In genomic region chr1:11981378-11982009, GRCh38 we compare ENCODE assay signal across 11 cellular contexts. TPM values are rescaled to one million over a fixed set of nuclear protein-coding genes. Genes with fewer than 3 reads are reported as not detected.
DNase-seq lines count a peak whose midpoint lies in the region; ATAC-seq, FAIRE-seq and TF ChIP-seq lines count a peak whose summit lies in the region.
"Had no signal": no experiment of that assay in that cellular context is flagged by ENCODE, and none has a peak within 500 bp of the region (broad histone marks: within the 10 kb centered on the region; RNA-seq: fewer than 3 reads in every experiment).

No MANE protein-coding gene starts in this region.

- H3K36me3 ChIP-seq in HepG2 (replicated peaks in 1 of 2; ENCODE audit: control insufficient read depth in 1 of 2, insufficient read depth in 2 of 2, low read length in 2 of 2) (peaks cover 17 to 29% of the 10 kb centered on the region in 2 experiments; a peak in 4 of 5 replicates), right lobe of liver (peaks cover 0 to 26% (median 2%) of the 10 kb centered on the region in 4 donors), keratinocyte (ENCODE audit: control insufficient read depth in 2 of 2, extremely low read depth in 1 of 2, insufficient read depth in 2 of 2, low read length in 2 of 2) (peaks cover 27 to 38% of the 10 kb centered on the region in 2 experiments), vagina (peaks cover 0 to 31% of the 10 kb centered on the region in 2 donors), left lung (peaks cover 0 to 44% of the 10 kb centered on the region in 2 donors)

- POLR2A ChIA-PET in HepG2 (lab: Yijun Ruan, JAX), result interaction anchor here (1.0 to 3.8 kb wide), 6 partner anchors 10 to 175 kb away, joined by 3 to 107 read pairs (median 17); partner anchors contain the start of genes CLCN6, KIAA2013, MIIP and MTHFR

- H3K36me3 Mint-ChIP-seq in activated naive CD8-positive, alpha-beta T cell, result peaks cover 3% of the 10 kb centered on the region

- H3K27ac Mint-ChIP-seq in activated naive CD8-positive, alpha-beta T cell, result peak overlapping the region; percentile 86

- in situ Hi-C loops in HepG2 (cut with HindIII; ENCODE audit: extremely low pct_ligation_motif_present, low pct_unique_long_range_greater_than_20kb), result no loop called here

- TF ChIP-seq POLR2A in HepG2 (IDR thresholded peaks at IDR 0.05; ENCODE audit: insufficient read depth in 1 of 2, low read depth in 2 of 2, low read length in 2 of 2) (no peak), right lobe of liver (IDR thresholded peaks at IDR 0.05) (no peak), vagina (IDR thresholded peaks at IDR 0.05) (no peak)

- H3K27me3 ChIP-seq in HepG2 (ENCODE audit: control insufficient read depth in 1 of 2, insufficient read depth in 2 of 2, low read length in 2 of 2) (peaks cover 0 to 3% of the 10 kb centered on the region in 2 experiments; a peak in 1 of 5 replicates), right lobe of liver (no peaks in the 10 kb centered on the region), keratinocyte (ENCODE audit: control insufficient read depth, extremely low read depth, insufficient read depth, low read length) (no peaks in the 10 kb centered on the region), vagina (no peaks in the 10 kb centered on the region), left lung (no peaks in the 10 kb centered on the region)

- H3K4me1 ChIP-seq in HepG2 (ENCODE audit: insufficient read depth, low read length), result peaks cover 71% of the 10 kb centered on the region
- H3K4me1 ChIP-seq in right lobe of liver, result peaks cover 0 to 40% (median 16%) of the 10 kb centered on the region in 4 donors
- H3K4me1 ChIP-seq in keratinocyte (ENCODE audit: control insufficient read depth, extremely low read depth, insufficient read depth, low read length), result peaks cover 39% of the 10 kb centered on the region
- H3K4me1 ChIP-seq in vagina, result peaks cover 54% of the 10 kb centered on the region
- H3K4me1 ChIP-seq in left lung, result peaks cover 14 to 80% of the 10 kb centered on the region in 2 donors

- BruUV-seq in HepG2 (replicated peaks; lab: Mats Ljungman, UMichigan), result no TSS peak

- WGBS in HepG2 (ENCODE audit: low lambda C conversion rate), result 85% methylated on average over 13 of the region's 13 CpGs
- 76% methylated on average over 9 of the region's 13 CpGs for WGBS in right lobe of liver (ENCODE audit: insufficient coverage, low coverage, low lambda C conversion rate, missing lambda C conversion rate)

- TF ChIP-seq EP300 in HepG2 (IDR thresholded peaks at IDR 0.05; ENCODE audit: low read depth in 2 of 2, low read length in 2 of 2), result no peak
- TF ChIP-seq EP300 in HepG2 (CRISPR knock-in tag; IDR thresholded peaks at IDR 0.05; ENCODE audit: borderline replicate concordance), result no peak

- intact Hi-C loops in HepG2 (cut with micrococcal nuclease; ENCODE audit: unreplicated experiment), result no loop called here
- intact Hi-C loops in right lobe of liver (cut with DNase I), result no loop called here
- intact Hi-C loops in vagina (cut with DNase I), result no loop called here
- intact Hi-C loops in left lung (cut with DNase I), result no loop called here

- H3K79me2 ChIP-seq in HepG2 (ENCODE audit: insufficient read depth, low read length), result peaks cover 57% of the 10 kb centered on the region
- peaks cover 52% of the 10 kb centered on the region for H3K79me2 ChIP-seq in keratinocyte (ENCODE audit: control insufficient read depth, insufficient read depth, low read length)

- CTCF ChIA-PET in HepG2 (lab: Yijun Ruan, JAX; ENCODE audit: low intra/inter-chr PET ratio, low total read pairs), result no interaction called here

- H2AFZ ChIP-seq in HepG2 (ENCODE audit: low read length), result no peak overlapping the region
- H2AFZ ChIP-seq in keratinocyte (ENCODE audit: control insufficient read depth, low read length), result no peak overlapping the region

- peak overlapping the region; percentile 93; the same call in 1 of the 2 replicates for H3K9ac ChIP-seq in HepG2 (ENCODE audit: insufficient read depth, low read depth, low read length)
- H3K9ac ChIP-seq in keratinocyte (ENCODE audit: control insufficient read depth, extremely low read depth, insufficient read depth, low read length), result peak overlapping the region; percentile 96

- H3K4me2 ChIP-seq in HepG2 (ENCODE audit: low read depth, low read length) (peak overlapping the region; percentile 93), keratinocyte (ENCODE audit: control insufficient read depth, extremely low read depth, insufficient read depth, low read depth, low read length) (peak overlapping the region; percentile 72)

- peaks cover 5% of the 10 kb centered on the region for H3K9me1 ChIP-seq in keratinocyte (ENCODE audit: control insufficient read depth, extremely low read depth, insufficient read depth, low read length)

- no peak for DNase-seq in HepG2 (ENCODE audit: low spot score)
- DNase-seq in right lobe of liver, result no peak
- peak; percentile 93 for DNase-seq in keratinocyte (ENCODE audit: low read depth, low spot score)
- DNase-seq in vagina (ENCODE audit: extremely low spot score in 2 of 2), result no peak
- no peak for DNase-seq in left lung
- no peak for DNase-seq in NCI-H446 (lab: John Stamatoyannopoulos, UW)
- DNase-seq: NCI-H187 treated with DMSO at 0.1 percent for 48 hours had no signal

- H3K9me3 ChIP-seq in HepG2 (ENCODE audit: low read length) (no peaks in the 10 kb centered on the region), right lobe of liver (no peaks in the 10 kb centered on the region), keratinocyte (ENCODE audit: control insufficient read depth, low read depth, low read length) (no peaks in the 10 kb centered on the region), vagina (no peaks in the 10 kb centered on the region), left lung (no peaks in the 10 kb centered on the region)

- ATAC-seq in HepG2 (no peak), right lobe of liver (no peak), left lung (no peak), HG02852 (IDR thresholded peaks at IDR 0.05; ENCODE audit: unreplicated experiment) (no peak)

- H3K4me3 ChIP-seq in HepG2 (replicated peaks in 1 of 3; ENCODE audit: insufficient read depth in 1 of 3, low read depth in 2 of 3, low read length in 3 of 3) (peak overlapping the region; percentile 91 to 98 (median 97); a peak in 5 of 6 replicates), right lobe of liver (peak overlapping the region in 1 of 3 donors; percentile 88), keratinocyte (ENCODE audit: control insufficient read depth in 2 of 3, extremely low read depth in 1 of 3, insufficient read depth in 2 of 3, low read depth in 1 of 3, low read length in 3 of 3) (peak overlapping the region; percentile 83 to 92 (median 91)), vagina (peak overlapping the region; percentile 90 to 96), left lung (peak overlapping the region in 1 of 2 donors; percentile 92)

- H3K9me3 Mint-ChIP-seq in activated naive CD8-positive, alpha-beta T cell (ENCODE audit: low read depth), result no peaks in the 10 kb centered on the region

- TF ChIP-seq CTCF in HepG2 (CRISPR knock-in tag; IDR thresholded peaks at IDR 0.05), result no peak
- TF ChIP-seq CTCF in right lobe of liver (IDR thresholded peaks at IDR 0.05), result no peak
- TF ChIP-seq CTCF in keratinocyte (optimal IDR thresholded peaks at IDR 0.05 in 1 of 3, IDR thresholded peaks at IDR 0.05 in 1 of 3, conservative IDR thresholded peaks at IDR 0.05 in 1 of 3; ENCODE audit: extremely low read depth in 1 of 3, insufficient read depth in 2 of 3, low read length in 3 of 3), result no peak
- no peak for TF ChIP-seq CTCF in vagina (IDR thresholded peaks at IDR 0.05)
- TF ChIP-seq CTCF in left lung (IDR thresholded peaks at IDR 0.05), result no peak

- H3K27ac ChIP-seq in HepG2 (ENCODE audit: extremely low read length, insufficient read depth, low read length) (no peak overlapping the region), right lobe of liver (peak overlapping the region in 1 of 3 donors; percentile 98), keratinocyte (ENCODE audit: control insufficient read depth, insufficient read depth, low read length) (peak overlapping the region; percentile 91), vagina (peak overlapping the region; percentile 96), left lung (no peak overlapping the region)

- dilution Hi-C loops in keratinocyte (cut with MboI; ENCODE audit: extremely low pct_ligation_motif_present, low sequenced_read_pairs), result no loop called here

- FAIRE-seq in HepG2 (lab: Jason Lieb, UNC) (no peak), keratinocyte (lab: Jason Lieb, UNC) (peak; percentile 93)
- FAIRE-seq: G401.6, islet of Langerhans had no signal

- H3K4me1 Mint-ChIP-seq in activated naive CD8-positive, alpha-beta T cell (ENCODE audit: low read depth), result peaks cover 46% of the 10 kb centered on the region

- no peaks in the 10 kb centered on the region; the same call in 1 of the 2 replicates for H4K20me1 ChIP-seq in HepG2 (ENCODE audit: insufficient read depth, low read length)
- H4K20me1 ChIP-seq in keratinocyte (ENCODE audit: control insufficient read depth, extremely low read depth, insufficient read depth, low read length), result peaks cover 17% of the 10 kb centered on the region

- H3K27me3 Mint-ChIP-seq in activated naive CD8-positive, alpha-beta T cell, result no peaks in the 10 kb centered on the region

- no peak for TF ChIP-seq RAD21 in HepG2 (CRISPR knock-in tag; IDR thresholded peaks at IDR 0.05)

- peak overlapping the region; percentile 96 for H3K4me3 Mint-ChIP-seq in activated naive CD8-positive, alpha-beta T cell

RNA-seq across cellular contexts. Expression of gene MFN2, which starts 1.2 kb away (rescaled TPM):
- total RNA-seq in HepG2 (2016; rRNA removed; fragmentation: Illumina TruSeq; extraction: Trizol) (60.9 and 76.3 TPM in 2 replicates), right lobe of liver (10 to 100 TPM; 46.2 to 64.0 (median 61.7) TPM), vagina (61.6 TPM), left lung (10 to 100 TPM; 75.4 to 82.0 TPM)
- 7.7 and 8.0 TPM in 2 replicates for total RNA-seq in HepG2 (2016; cell fraction: cytosol; rRNA removed; fragmentation: Illumina TruSeq; extraction: Trizol; ENCODE audit: low read depth)
- total RNA-seq in HepG2 (2016; cell fraction: insoluble cytoplasmic fraction; rRNA removed; fragmentation: Illumina TruSeq; extraction: Trizol), result 61.5 and 70.2 TPM in 2 replicates
- total RNA-seq in HepG2 (2016; cell fraction: membrane; rRNA removed; fragmentation: Illumina TruSeq; extraction: Trizol), result 31.8 and 32.8 TPM in 2 replicates
- total RNA-seq in HepG2 (2016; cell fraction: nucleus; rRNA removed; fragmentation: Illumina TruSeq; extraction: Trizol), result 38.7 and 39.7 TPM in 2 replicates
- polyA plus RNA-seq in HepG2 (2011; rRNA removed) (38.7 and 41.0 TPM in 2 replicates), keratinocyte (85.4 to 102 TPM (median 94.3 TPM) in 3 replicates)
- polyA plus RNA-seq in HepG2 (2011; cell fraction: cytosol; rRNA removed), result 31.7 and 32.9 TPM in 2 replicates
- 49.1 and 52.9 TPM in 2 replicates for polyA plus RNA-seq in HepG2 (2011; cell fraction: nucleus; rRNA removed)
- polyA plus RNA-seq in HepG2 (2012), result 42.4 and 55.4 TPM in 2 replicates
- polyA plus RNA-seq in HepG2 (2016; cell fraction: cytosol; fragmentation: Illumina TruSeq; extraction: Trizol; ENCODE audit: low read depth), result 4.0 and 4.2 TPM in 2 replicates
- 52.2 and 60.5 TPM in 2 replicates for polyA plus RNA-seq in HepG2 (2016; cell fraction: insoluble cytoplasmic fraction; fragmentation: Illumina TruSeq; extraction: Trizol; ENCODE audit: low read depth)
- 14.0 and 14.3 TPM in 2 replicates for polyA plus RNA-seq in HepG2 (2016; cell fraction: membrane; fragmentation: Illumina TruSeq; extraction: Trizol; ENCODE audit: low read depth)
- 45.1 and 48.2 TPM in 2 replicates for polyA plus RNA-seq in HepG2 (2016; cell fraction: nucleus; fragmentation: Illumina TruSeq; extraction: Trizol; ENCODE audit: insufficient read depth, low read depth)
- polyA minus RNA-seq in HepG2 (2011; rRNA and poly(A)+ RNA removed; ENCODE audit: low replicate concordance), result 83.9 and 88.4 TPM in 2 replicates
- 26.6 and 33.4 TPM in 2 replicates for polyA minus RNA-seq in HepG2 (2011; cell fraction: cytosol; rRNA and poly(A)+ RNA removed)
- polyA minus RNA-seq in HepG2 (2011; cell fraction: nucleus; rRNA and poly(A)+ RNA removed), result 22.5 and 40.8 TPM in 2 replicates
- 44.3 TPM for polyA plus RNA-seq in keratinocyte (2011; ENCODE audit: low read depth)
- polyA plus RNA-seq in keratinocyte (2011; cell fraction: cytosol; rRNA removed), result 69.6 and 77.6 TPM in 2 replicates
- 125 and 133 TPM in 2 replicates for polyA plus RNA-seq in keratinocyte (2011; cell fraction: nucleus; rRNA removed)
- 60.7 and 121 TPM in 2 replicates for polyA plus RNA-seq in keratinocyte (2012; ENCODE audit: low replicate concordance)
- 118 to 135 TPM (median 122 TPM) in 3 replicates for polyA minus RNA-seq in keratinocyte
- 69.6 TPM for polyA minus RNA-seq in keratinocyte (2011; cell fraction: cytosol; rRNA and poly(A)+ RNA removed)
- 60.4 and 91.8 TPM in 2 replicates for polyA minus RNA-seq in keratinocyte (2011; cell fraction: nucleus; rRNA and poly(A)+ RNA removed)

RNA-seq across cellular contexts. Expression of gene MIIP, which starts 37.8 kb away (rescaled TPM):
- total RNA-seq in HepG2 (2016; rRNA removed; fragmentation: Illumina TruSeq; extraction: Trizol), result 23.6 and 35.2 TPM in 2 replicates
- 52.3 and 57.6 TPM in 2 replicates for total RNA-seq in HepG2 (2016; cell fraction: cytosol; rRNA removed; fragmentation: Illumina TruSeq; extraction: Trizol; ENCODE audit: low read depth)
- 21.8 and 38.2 TPM in 2 replicates for total RNA-seq in HepG2 (2016; cell fraction: insoluble cytoplasmic fraction; rRNA removed; fragmentation: Illumina TruSeq; extraction: Trizol)
- total RNA-seq in HepG2 (2016; cell fraction: membrane; rRNA removed; fragmentation: Illumina TruSeq; extraction: Trizol), result 42.3 and 49.9 TPM in 2 replicates
- 27.2 and 31.9 TPM in 2 replicates for total RNA-seq in HepG2 (2016; cell fraction: nucleus; rRNA removed; fragmentation: Illumina TruSeq; extraction: Trizol)
- 23.0 and 31.1 TPM in 2 replicates for polyA plus RNA-seq in HepG2 (2011; rRNA removed)
- 11.2 and 20.9 TPM in 2 replicates for polyA plus RNA-seq in HepG2 (2011; cell fraction: cytosol; rRNA removed)
- polyA plus RNA-seq in HepG2 (2011; cell fraction: nucleus; rRNA removed), result 166 and 217 TPM in 2 replicates
- polyA plus RNA-seq in HepG2 (2012), result 9.1 and 20.3 TPM in 2 replicates
- polyA plus RNA-seq in HepG2 (2016; cell fraction: cytosol; fragmentation: Illumina TruSeq; extraction: Trizol; ENCODE audit: low read depth), result 34.0 and 38.2 TPM in 2 replicates
- polyA plus RNA-seq in HepG2 (2016; cell fraction: insoluble cytoplasmic fraction; fragmentation: Illumina TruSeq; extraction: Trizol; ENCODE audit: low read depth), result 17.3 and 17.8 TPM in 2 replicates
- 27.7 and 34.3 TPM in 2 replicates for polyA plus RNA-seq in HepG2 (2016; cell fraction: membrane; fragmentation: Illumina TruSeq; extraction: Trizol; ENCODE audit: low read depth)
- polyA plus RNA-seq in HepG2 (2016; cell fraction: nucleus; fragmentation: Illumina TruSeq; extraction: Trizol; ENCODE audit: insufficient read depth, low read depth), result 63.8 and 70.7 TPM in 2 replicates
- 17.1 and 28.4 TPM in 2 replicates for polyA minus RNA-seq in HepG2 (2011; rRNA and poly(A)+ RNA removed; ENCODE audit: low replicate concordance)
- polyA minus RNA-seq in HepG2 (2011; cell fraction: cytosol; rRNA and poly(A)+ RNA removed), result 6.1 and 8.6 TPM in 2 replicates
- 11.1 and 14.7 TPM in 2 replicates for polyA minus RNA-seq in HepG2 (2011; cell fraction: nucleus; rRNA and poly(A)+ RNA removed)
- total RNA-seq in right lobe of liver, result 10 to 100 TPM in 5 of 6 experiments, 1 to 10 TPM in 1; 7.6 to 19.7 (median 12.1) TPM
- 14.3 to 30.6 TPM (median 18.2 TPM) in 3 replicates for polyA plus RNA-seq in keratinocyte
- 7.8 TPM for polyA plus RNA-seq in keratinocyte (2011; ENCODE audit: low read depth)
- 12.1 and 26.0 TPM in 2 replicates for polyA plus RNA-seq in keratinocyte (2011; cell fraction: cytosol; rRNA removed)
- polyA plus RNA-seq in keratinocyte (2011; cell fraction: nucleus; rRNA removed), result 62.3 and 86.3 TPM in 2 replicates
- 24.6 and 25.7 TPM in 2 replicates for polyA plus RNA-seq in keratinocyte (2012; ENCODE audit: low replicate concordance)
- polyA minus RNA-seq in keratinocyte, result 9.2 to 23.0 TPM (median 13.7 TPM) in 3 replicates
- 28.6 TPM for polyA minus RNA-seq in keratinocyte (2011; cell fraction: cytosol; rRNA and poly(A)+ RNA removed)
- polyA minus RNA-seq in keratinocyte (2011; cell fraction: nucleus; rRNA and poly(A)+ RNA removed), result 12.9 and 15.0 TPM in 2 replicates
- 34.6 TPM for total RNA-seq in vagina
- 10 to 100 TPM; 26.8 to 42.3 TPM for total RNA-seq in left lung

RNA-seq across cellular contexts. Expression of gene PLOD1, which starts 47.0 kb away (rescaled TPM):
- total RNA-seq in HepG2 (2016; rRNA removed; fragmentation: Illumina TruSeq; extraction: Trizol), result 31.0 and 70.1 TPM in 2 replicates
- 8.1 and 9.3 TPM in 2 replicates for total RNA-seq in HepG2 (2016; cell fraction: cytosol; rRNA removed; fragmentation: Illumina TruSeq; extraction: Trizol; ENCODE audit: low read depth)
- total RNA-seq in HepG2 (2016; cell fraction: insoluble cytoplasmic fraction; rRNA removed; fragmentation: Illumina TruSeq; extraction: Trizol), result 23.8 and 71.6 TPM in 2 replicates
- 22.0 and 25.0 TPM in 2 replicates for total RNA-seq in HepG2 (2016; cell fraction: membrane; rRNA removed; fragmentation: Illumina TruSeq; extraction: Trizol)
- total RNA-seq in HepG2 (2016; cell fraction: nucleus; rRNA removed; fragmentation: Illumina TruSeq; extraction: Trizol), result 69.1 and 83.4 TPM in 2 replicates
- 318 and 361 TPM in 2 replicates for polyA plus RNA-seq in HepG2 (2011; rRNA removed)
- 268 and 334 TPM in 2 replicates for polyA plus RNA-seq in HepG2 (2011; cell fraction: cytosol; rRNA removed)
- 289 and 340 TPM in 2 replicates for polyA plus RNA-seq in HepG2 (2011; cell fraction: nucleus; rRNA removed)
- polyA plus RNA-seq in HepG2 (2012), result 213 and 215 TPM in 2 replicates
- 10.1 and 11.2 TPM in 2 replicates for polyA plus RNA-seq in HepG2 (2016; cell fraction: cytosol; fragmentation: Illumina TruSeq; extraction: Trizol; ENCODE audit: low read depth)
- polyA plus RNA-seq in HepG2 (2016; cell fraction: insoluble cytoplasmic fraction; fragmentation: Illumina TruSeq; extraction: Trizol; ENCODE audit: low read depth), result 27.4 and 35.7 TPM in 2 replicates
- 15.6 and 19.4 TPM in 2 replicates for polyA plus RNA-seq in HepG2 (2016; cell fraction: membrane; fragmentation: Illumina TruSeq; extraction: Trizol; ENCODE audit: low read depth)
- 135 and 151 TPM in 2 replicates for polyA plus RNA-seq in HepG2 (2016; cell fraction: nucleus; fragmentation: Illumina TruSeq; extraction: Trizol; ENCODE audit: insufficient read depth, low read depth)
- polyA minus RNA-seq in HepG2 (2011; rRNA and poly(A)+ RNA removed; ENCODE audit: low replicate concordance), result 131 and 463 TPM in 2 replicates
- polyA minus RNA-seq in HepG2 (2011; cell fraction: cytosol; rRNA and poly(A)+ RNA removed), result 175 and 181 TPM in 2 replicates
- polyA minus RNA-seq in HepG2 (2011; cell fraction: nucleus; rRNA and poly(A)+ RNA removed), result 85.1 and 85.4 TPM in 2 replicates
- total RNA-seq in right lobe of liver, result 100 to 1,000 TPM in 2 of 6 experiments, 10 to 100 TPM in 4; 70.2 to 119 (median 93.8) TPM
- 63.6 to 91.9 TPM (median 88.4 TPM) in 3 replicates for polyA plus RNA-seq in keratinocyte
- polyA plus RNA-seq in keratinocyte (2011; ENCODE audit: low read depth), result 10.6 TPM
- 32.3 and 52.5 TPM in 2 replicates for polyA plus RNA-seq in keratinocyte (2011; cell fraction: cytosol; rRNA removed)
- 112 and 138 TPM in 2 replicates for polyA plus RNA-seq in keratinocyte (2011; cell fraction: nucleus; rRNA removed)
- 17.2 and 88.4 TPM in 2 replicates for polyA plus RNA-seq in keratinocyte (2012; ENCODE audit: low replicate concordance)
- polyA minus RNA-seq in keratinocyte, result 77.4 to 137 TPM (median 96.6 TPM) in 3 replicates
- 110 TPM for polyA minus RNA-seq in keratinocyte (2011; cell fraction: cytosol; rRNA and poly(A)+ RNA removed)
- 192 and 207 TPM in 2 replicates for polyA minus RNA-seq in keratinocyte (2011; cell fraction: nucleus; rRNA and poly(A)+ RNA removed)
- total RNA-seq in vagina, result 42.2 TPM
- total RNA-seq in left lung, result 100 to 1,000 TPM; 114 to 159 TPM

RNA-seq across cellular contexts. Expression of gene KIAA2013, which starts 55.3 kb away (rescaled TPM):
- total RNA-seq in HepG2 (2016; rRNA removed; fragmentation: Illumina TruSeq; extraction: Trizol) (47.7 and 76.0 TPM in 2 replicates), right lobe of liver (10 to 100 TPM; 33.5 to 75.1 (median 43.0) TPM), vagina (51.1 TPM), left lung (10 to 100 TPM; 42.9 to 43.3 TPM)
- 39.0 and 40.3 TPM in 2 replicates for total RNA-seq in HepG2 (2016; cell fraction: cytosol; rRNA removed; fragmentation: Illumina TruSeq; extraction: Trizol; ENCODE audit: low read depth)
- 45.3 and 75.8 TPM in 2 replicates for total RNA-seq in HepG2 (2016; cell fraction: insoluble cytoplasmic fraction; rRNA removed; fragmentation: Illumina TruSeq; extraction: Trizol)
- 84.9 and 91.5 TPM in 2 replicates for total RNA-seq in HepG2 (2016; cell fraction: membrane; rRNA removed; fragmentation: Illumina TruSeq; extraction: Trizol)
- 48.8 and 56.1 TPM in 2 replicates for total RNA-seq in HepG2 (2016; cell fraction: nucleus; rRNA removed; fragmentation: Illumina TruSeq; extraction: Trizol)
- polyA plus RNA-seq in HepG2 (2011; rRNA removed) (141 and 163 TPM in 2 replicates), keratinocyte (26.7 to 51.9 TPM (median 31.1 TPM) in 3 replicates)
- 151 and 283 TPM in 2 replicates for polyA plus RNA-seq in HepG2 (2011; cell fraction: cytosol; rRNA removed)
- 137 and 147 TPM in 2 replicates for polyA plus RNA-seq in HepG2 (2011; cell fraction: nucleus; rRNA removed)
- 61.9 and 67.1 TPM in 2 replicates for polyA plus RNA-seq in HepG2 (2012)
- 45.1 and 45.9 TPM in 2 replicates for polyA plus RNA-seq in HepG2 (2016; cell fraction: cytosol; fragmentation: Illumina TruSeq; extraction: Trizol; ENCODE audit: low read depth)
- polyA plus RNA-seq in HepG2 (2016; cell fraction: insoluble cytoplasmic fraction; fragmentation: Illumina TruSeq; extraction: Trizol; ENCODE audit: low read depth), result 53.5 and 55.6 TPM in 2 replicates
- 73.8 and 79.8 TPM in 2 replicates for polyA plus RNA-seq in HepG2 (2016; cell fraction: membrane; fragmentation: Illumina TruSeq; extraction: Trizol; ENCODE audit: low read depth)
- polyA plus RNA-seq in HepG2 (2016; cell fraction: nucleus; fragmentation: Illumina TruSeq; extraction: Trizol; ENCODE audit: insufficient read depth, low read depth), result 92.2 and 94.4 TPM in 2 replicates
- polyA minus RNA-seq in HepG2 (2011; rRNA and poly(A)+ RNA removed; ENCODE audit: low replicate concordance), result 68.1 and 270 TPM in 2 replicates
- 85.2 and 94.3 TPM in 2 replicates for polyA minus RNA-seq in HepG2 (2011; cell fraction: cytosol; rRNA and poly(A)+ RNA removed)
- 25.0 and 28.0 TPM in 2 replicates for polyA minus RNA-seq in HepG2 (2011; cell fraction: nucleus; rRNA and poly(A)+ RNA removed)
- 6.4 TPM for polyA plus RNA-seq in keratinocyte (2011; ENCODE audit: low read depth)
- polyA plus RNA-seq in keratinocyte (2011; cell fraction: cytosol; rRNA removed), result 22.1 and 39.3 TPM in 2 replicates
- polyA plus RNA-seq in keratinocyte (2011; cell fraction: nucleus; rRNA removed), result 44.4 and 60.1 TPM in 2 replicates
- 24.0 and 28.6 TPM in 2 replicates for polyA plus RNA-seq in keratinocyte (2012; ENCODE audit: low replicate concordance)
- 28.2 to 45.5 TPM (median 41.5 TPM) in 3 replicates for polyA minus RNA-seq in keratinocyte
- polyA minus RNA-seq in keratinocyte (2011; cell fraction: cytosol; rRNA and poly(A)+ RNA removed), result 71.7 TPM
- 37.6 and 46.2 TPM in 2 replicates for polyA minus RNA-seq in keratinocyte (2011; cell fraction: nucleus; rRNA and poly(A)+ RNA removed)

Comparison
In these comparisons a context has a peak if more than half of its experiments do, and no peak if none do; other contexts are left out.
1. H3K27ac ChIP-seq: peak in keratinocyte (single experiment) and vagina (single experiment); none in HepG2 (single experiment) and left lung (0 of 2).